8 cellular contexts compared by ENCODE assay signal in genomic region chr1:153958961-153959260, GRCh38. TPM values are rescaled to one million over a fixed set of nuclear protein-coding genes. Genes with fewer than 3 reads are reported as not detected.
DNase-seq lines count a peak whose midpoint lies in the region; ATAC-seq and TF ChIP-seq lines count a peak whose summit lies in the region.

No MANE protein-coding gene starts in this region.

- TF ChIP-seq CTCF in AG09309 (IDR thresholded peaks at IDR 0.05; ENCODE audit: control insufficient read depth, insufficient read depth, low read depth, low read length, missing control alignments): no peak

- H3K27ac Mint-ChIP-seq in IgD-negative memory B cell: peak overlapping the region; percentile 77 to 98 (median 98)
- peak overlapping the region; percentile 78 for H3K27ac Mint-ChIP-seq in central memory CD8-positive, alpha-beta T cell (ENCODE audit: low read depth)
- peak overlapping the region; percentile 85 to 98 (median 96) for H3K27ac Mint-ChIP-seq in naive thymus-derived CD8-positive, alpha-beta T cell

- H3K36me3 Mint-ChIP-seq in IgD-negative memory B cell: no peaks in the 10 kb centered on the region
- peaks cover 13% of the 10 kb centered on the region for H3K36me3 Mint-ChIP-seq in central memory CD8-positive, alpha-beta T cell (ENCODE audit: insufficient read depth)
- peaks cover 0 to 6% (median 0%) of the 10 kb centered on the region in 3 donors for H3K36me3 Mint-ChIP-seq in naive thymus-derived CD8-positive, alpha-beta T cell

- H3K27me3 Mint-ChIP-seq in IgD-negative memory B cell: no peaks in the 10 kb centered on the region
- H3K27me3 Mint-ChIP-seq in central memory CD8-positive, alpha-beta T cell: no peaks in the 10 kb centered on the region
- no peaks in the 10 kb centered on the region for H3K27me3 Mint-ChIP-seq in naive thymus-derived CD8-positive, alpha-beta T cell

- H3K4me3 ChIP-seq in AG09309 (ENCODE audit: control insufficient read depth, low read depth, low read length): peak overlapping the region; percentile 97

- no peak for ATAC-seq in central memory CD8-positive, alpha-beta T cell (replicated peaks; ENCODE audit: extremely low read depth, poor library complexity, severe bottlenecking)
- ATAC-seq in naive thymus-derived CD8-positive, alpha-beta T cell: no peak

- H3K4me3 Mint-ChIP-seq in IgD-negative memory B cell: peak overlapping the region; percentile 89 to 99 (median 98)
- peak overlapping the region; percentile 94 for H3K4me3 Mint-ChIP-seq in central memory CD8-positive, alpha-beta T cell
- peak overlapping the region; percentile 86 to 100 (median 98) for H3K4me3 Mint-ChIP-seq in naive thymus-derived CD8-positive, alpha-beta T cell

- no peak for DNase-seq in AG09309 (ENCODE audit: low read depth)
- no peak for DNase-seq in central memory CD8-positive, alpha-beta T cell (ENCODE audit: low spot score in 2 of 2)
- no peak for DNase-seq in naive thymus-derived CD8-positive, alpha-beta T cell
- DNase-seq in NOMO-1 (lab: John Stamatoyannopoulos, UW; ENCODE audit: unreplicated experiment in 2 of 2): no peak
- no peak for DNase-seq in KG1 (lab: John Stamatoyannopoulos, UW)
- no peak for DNase-seq in NCI-H128 (lab: John Stamatoyannopoulos, UW; ENCODE audit: unreplicated experiment)
- DNase-seq in HK-2 (ENCODE audit: unreplicated experiment): no peak

- H3K9me3 Mint-ChIP-seq in IgD-negative memory B cell: no peaks in the 10 kb centered on the region
- H3K9me3 Mint-ChIP-seq in central memory CD8-positive, alpha-beta T cell: no peaks in the 10 kb centered on the region
- H3K9me3 Mint-ChIP-seq in naive thymus-derived CD8-positive, alpha-beta T cell: peaks cover 0 to 2% (median 0%) of the 10 kb centered on the region in 9 donors

- POLR2A ChIA-PET in naive thymus-derived CD8-positive, alpha-beta T cell (lab: Charles Lee): interaction anchor here (0.6 to 13.8 kb wide), 7 partner anchors 9 to 132 kb away, joined by 3 to 315 read pairs (median 61); partner anchors contain the start of genes CREB3L4, DENND4B, GATAD2B and JTB

- H3K4me1 Mint-ChIP-seq in IgD-negative memory B cell: peaks cover 17 to 52% (median 39%) of the 10 kb centered on the region in 3 donors
- peaks cover 63% of the 10 kb centered on the region for H3K4me1 Mint-ChIP-seq in central memory CD8-positive, alpha-beta T cell
- peaks cover 38 to 80% (median 63%) of the 10 kb centered on the region in 4 donors for H3K4me1 Mint-ChIP-seq in naive thymus-derived CD8-positive, alpha-beta T cell

RNA-seq across cellular contexts. Expression of gene CRTC2, which starts 0.5 kb away (rescaled TPM):
- polyA plus RNA-seq in IgD-negative memory B cell: 57.2 TPM
- total RNA-seq in naive thymus-derived CD8-positive, alpha-beta T cell: 100 to 1,000 TPM; 132 to 147 TPM
- 10 to 100 TPM; 21.4 to 49.6 (median 27.1) TPM for polyA plus RNA-seq in naive thymus-derived CD8-positive, alpha-beta T cell

RNA-seq across cellular contexts. Expression of gene SLC39A1, which starts 4.4 kb away (rescaled TPM):
- 52.0 TPM for polyA plus RNA-seq in IgD-negative memory B cell
- total RNA-seq in naive thymus-derived CD8-positive, alpha-beta T cell: 10 to 100 TPM; 14.7 to 14.9 TPM
- polyA plus RNA-seq in naive thymus-derived CD8-positive, alpha-beta T cell: 10 to 100 TPM; 29.5 to 35.2 (median 32.6) TPM

RNA-seq across cellular contexts. Expression of gene CREB3L4, which starts 8.8 kb away (rescaled TPM):
- 6.5 TPM for polyA plus RNA-seq in IgD-negative memory B cell
- 10 to 100 TPM; 11.1 to 13.2 TPM for total RNA-seq in naive thymus-derived CD8-positive, alpha-beta T cell
- 1 to 10 TPM; 4.3 to 6.0 (median 4.4) TPM for polyA plus RNA-seq in naive thymus-derived CD8-positive, alpha-beta T cell

RNA-seq across cellular contexts. Expression of gene DENND4B, which starts 12.4 kb away (rescaled TPM):
- polyA plus RNA-seq in IgD-negative memory B cell: 36.3 TPM
- 100 to 1,000 TPM; 174 to 194 TPM for total RNA-seq in naive thymus-derived CD8-positive, alpha-beta T cell
- 10 to 100 TPM; 12.0 to 21.2 (median 19.0) TPM for polyA plus RNA-seq in naive thymus-derived CD8-positive, alpha-beta T cell

RNA-seq across cellular contexts. Expression of gene JTB, which starts 18.6 kb away (rescaled TPM):
- 344 TPM for polyA plus RNA-seq in IgD-negative memory B cell
- total RNA-seq in naive thymus-derived CD8-positive, alpha-beta T cell: 100 to 1,000 TPM; 120 to 121 TPM
- polyA plus RNA-seq in naive thymus-derived CD8-positive, alpha-beta T cell: 100 to 1,000 TPM; 302 to 384 (median 322) TPM
